Comparison of ENCODE assay signal across 29 cellular contexts in the genomic region with DNA sequence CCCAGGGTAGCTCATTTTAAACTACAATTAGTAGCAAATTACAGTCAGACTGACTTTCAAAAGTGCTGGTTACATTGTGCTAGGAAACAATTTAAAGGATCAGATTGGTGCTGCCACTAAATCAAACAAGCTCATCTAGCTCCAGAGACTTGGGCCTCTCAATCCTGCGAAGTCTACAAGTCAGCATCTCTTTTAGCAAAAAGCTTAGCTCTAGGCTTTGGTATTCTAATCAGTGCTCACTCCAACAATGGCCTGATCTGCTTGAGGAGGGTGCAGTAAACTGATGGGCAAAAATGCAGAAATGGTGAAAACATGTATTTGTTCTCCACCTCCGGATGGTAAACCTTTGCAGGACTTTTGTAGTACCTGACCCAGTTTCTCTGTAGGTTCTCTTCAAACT. TPM values are rescaled to one million over a fixed set of nuclear protein-coding genes. Genes with fewer than 3 reads are reported as not detected.
"Had no signal": no experiment of that assay in that cellular context is flagged by ENCODE, and none has a peak within 500 bp of the region (broad histone marks: within the 10 kb centered on the region; RNA-seq: fewer than 3 reads in every experiment).

No MANE protein-coding gene starts in this region.

- H3K9me3 ChIP-seq: SK-N-SH had no signal

- H3K4me2 ChIP-seq: SK-N-SH had no signal

- H3K27me3 ChIP-seq: brain microvascular endothelial cell, cardiac muscle cell had no signal

- DNase-seq: activated B cell treated with CpG ODN at 0.5 μM for 24 hours; activated CD4-positive, alpha-beta memory T cell treated with anti-CD3 and anti-CD28 coated beads for 36 hours; activated CD4-positive, alpha-beta T cell treated with anti-CD3 and anti-CD28 coated beads for 4 hours; activated CD4-positive, alpha-beta T cell treated with anti-CD3 and anti-CD28 coated beads, Interleukin-2, amount 50 U/mL, for 1 hour; activated CD4-positive, CD25-positive, alpha-beta regulatory T cell treated with anti-CD3 and anti-CD28 coated beads, Interleukin-2, amount 50 U/mL, for 72 hours; activated CD8-positive, alpha-beta memory T cell treated with anti-CD3 and anti-CD28 coated beads for 24 hours; activated CD8-positive, alpha-beta memory T cell treated with anti-CD3 and anti-CD28 coated beads, Interleukin-2, amount 10 ng/mL, durations not matched to agents 7 days and 5 days; activated CD8-positive, alpha-beta memory T cell treated with anti-CD3 and anti-CD28 coated beads, Interleukin-2, amount 50 U/mL, for 48 hours; activated effector memory CD4-positive, alpha-beta T cell treated with Interleukin-2 at 50 U/mL for 16 hours; activated naive CD4-positive, alpha-beta T cell treated with anti-CD3 and anti-CD28 coated beads, Interleukin-2, amount 10 ng/mL, durations not matched to agents 7 days and 5 days; activated naive CD8-positive, alpha-beta T cell treated with anti-CD3 and anti-CD28 coated beads, Interleukin-2, amount 50 U/mL, for 24 hours; activated T-cell treated with anti-CD3 and anti-CD28 coated beads, Interleukin-2, amount 50 U/mL, for 48 hours; aorta; brain microvascular endothelial cell; IMR-90; NCI-H1092 treated with DMSO at 0.1 percent for 48 hours; NCI-H146; NCI-H187; NCI-H2029 treated with DMSO at 0.1 percent for 48 hours; NCI-H2107; NCI-H345; NCI-H524 treated with DMSO at 0.1 percent for 48 hours; Right ventricle myocardium superior; SK-N-SH had no signal

- H3K36me3 ChIP-seq: brain microvascular endothelial cell, cardiac muscle cell had no signal

- H3K27ac ChIP-seq: brain microvascular endothelial cell, cardiac muscle cell had no signal

- H3K9ac ChIP-seq: SK-N-SH had no signal

- FAIRE-seq: K562, TTC549 had no signal

- H3K4me3 ChIP-seq: cardiac muscle cell, K562 had no signal

RNA-seq across cellular contexts. Expression of a gene that starts 47.0 kb away (rescaled TPM):
- total RNA-seq: activated CD4-positive, alpha-beta memory T cell treated with anti-CD3 and anti-CD28 coated beads for 36 hours; M059J; OCI-LY7 had no signal
